ENCODE assay signal across 17 cellular contexts in the genomic region with DNA sequence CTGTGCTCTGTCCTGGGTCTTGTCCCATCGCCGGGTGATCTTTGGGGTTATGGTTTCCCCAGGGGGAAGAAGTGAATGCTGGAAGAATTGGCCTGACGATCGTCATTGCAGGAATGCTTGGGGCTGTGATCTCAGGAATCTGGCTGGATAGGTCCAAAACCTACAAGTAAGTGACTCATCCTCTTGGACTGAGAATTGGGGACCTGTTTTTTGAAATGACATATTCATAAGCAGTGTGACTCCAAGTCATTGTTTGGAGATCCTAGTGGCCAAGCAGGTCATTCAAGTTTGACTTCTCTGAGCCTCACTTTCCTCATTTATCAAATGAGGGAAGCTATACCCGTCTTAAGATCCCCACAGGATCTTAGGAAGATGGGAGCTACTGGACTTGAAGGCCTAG. TPM values are rescaled to one million over a fixed set of nuclear protein-coding genes. Genes with fewer than 3 reads are reported as not detected.
DNase-seq lines count a peak whose midpoint lies in the region; ATAC-seq and TF ChIP-seq lines count a peak whose summit lies in the region.
"Had no signal": no experiment of that assay in that cellular context is flagged by ENCODE, and none has a peak within 500 bp of the region (broad histone marks: within the 10 kb centered on the region; RNA-seq: fewer than 3 reads in every experiment).

No MANE protein-coding gene starts in this region.

- no peak overlapping the region for H3K4me3 ChIP-seq in LNCaP clone FGC (ENCODE audit: low read depth, low read length)
- H3K4me3 ChIP-seq in epithelial cell of esophagus (ENCODE audit: low read length), result no peak overlapping the region
- no peak overlapping the region for H3K4me3 ChIP-seq in trophoblast cell (ENCODE audit: low read depth, low read length)
- H3K4me3 ChIP-seq: GM12878 had no signal

- no peaks in the 10 kb centered on the region for H3K79me2 ChIP-seq in trophoblast cell (ENCODE audit: control insufficient read depth, insufficient read depth, low read length, poor library complexity)

- no CpG with 5 or more reads among the region's 5 CpGs for WGBS in trophoblast cell (ENCODE audit: extremely low coverage, insufficient coverage, insufficient read length)

- H2AK5ac ChIP-seq in trophoblast cell (ENCODE audit: low read length), result no peak overlapping the region

- no peak overlapping the region for H2BK12ac ChIP-seq in trophoblast cell (ENCODE audit: low read length)

- H3K14ac ChIP-seq in trophoblast cell (ENCODE audit: low read length), result no peak overlapping the region

- H3K27me3 ChIP-seq in trophoblast cell (ENCODE audit: insufficient read depth, low read length), result no peaks in the 10 kb centered on the region

- no peak overlapping the region for H3K23ac ChIP-seq in trophoblast cell (ENCODE audit: low read length)

- peak; percentile 5 for DNase-seq in EH (ENCODE audit: low read depth)
- peak; percentile 79 for DNase-seq in LNCaP clone FGC (ENCODE audit: low read depth)
- peak; percentile 63 for DNase-seq in epithelial cell of esophagus (ENCODE audit: low read depth)
- peak; percentile 89 to 97 for DNase-seq in trophoblast cell
- no peak for DNase-seq in NCI-H2029 (lab: John Stamatoyannopoulos, UW)
- DNase-seq: CD4-positive, alpha-beta T cell; DMS79; GDM1; NCI-H1105; NCI-H1694 treated with DMSO at 0.1 percent for 48 hours; NCI-H446; NK-92 treated with Interleukin-12 subunit alpha and Interleukin-12 subunit beta, amount 100 ng/mL, for 24 hours had no signal

- H2BK120ac ChIP-seq in trophoblast cell (ENCODE audit: insufficient read depth, low read length, poor library complexity), result peak overlapping the region; percentile 18

- H3K79me1 ChIP-seq in trophoblast cell (ENCODE audit: low read length), result peaks cover 16% of the 10 kb centered on the region

- ATAC-seq in HG02852 (IDR thresholded peaks at IDR 0.05; ENCODE audit: unreplicated experiment) (no peak), GM21723 (IDR thresholded peaks at IDR 0.05; ENCODE audit: unreplicated experiment) (no peak), HG02981 (IDR thresholded peaks at IDR 0.05; ENCODE audit: unreplicated experiment) (no peak)
- ATAC-seq: GM12878 had no signal

- no peak overlapping the region for H3K18ac ChIP-seq in trophoblast cell (ENCODE audit: low read length)

- H3K9ac ChIP-seq in trophoblast cell (ENCODE audit: low read length), result no peak overlapping the region

- no peak overlapping the region for H3K4ac ChIP-seq in trophoblast cell (ENCODE audit: low read depth, low read length)

- H4K12ac ChIP-seq in trophoblast cell (ENCODE audit: low read depth, low read length), result no peak overlapping the region

- no peak for TF ChIP-seq CTCF in LNCaP clone FGC (IDR thresholded peaks at IDR 0.05; ENCODE audit: control insufficient read depth, extremely low read depth, insufficient read depth)
- TF ChIP-seq CTCF in epithelial cell of esophagus (IDR thresholded peaks at IDR 0.05; ENCODE audit: insufficient read depth, low read depth, low read length, missing control alignments), result no peak

- peak overlapping the region; percentile 14 for H2BK5ac ChIP-seq in trophoblast cell (ENCODE audit: low read depth, low read length, poor library complexity)

- peaks cover 0 to 2% of the 10 kb centered on the region in 2 experiments for H3K36me3 ChIP-seq in trophoblast cell (ENCODE audit: control insufficient read depth in 1 of 2, insufficient read depth in 2 of 2, low read length in 2 of 2)

- H3K27ac ChIP-seq in trophoblast cell (ENCODE audit: low read depth, low read length), result peak overlapping the region; percentile 67
- H3K27ac ChIP-seq: RWPE1 had no signal

- H3K4me1 ChIP-seq in trophoblast cell (ENCODE audit: control insufficient read depth in 1 of 2, insufficient read depth in 2 of 2, low read length in 2 of 2), result peaks cover 32 to 34% of the 10 kb centered on the region in 2 experiments

- H3K9me3 ChIP-seq in trophoblast cell (ENCODE audit: insufficient read depth, low read depth, low read length), result no peaks in the 10 kb centered on the region

- peak overlapping the region; percentile 42 for H4K91ac ChIP-seq in trophoblast cell (ENCODE audit: low read depth, low read length)

- H4K8ac ChIP-seq in trophoblast cell (ENCODE audit: low read depth, low read length), result no peak overlapping the region

- no peak overlapping the region for H3K4me2 ChIP-seq in trophoblast cell (ENCODE audit: low read length)

- H2AFZ ChIP-seq in trophoblast cell (ENCODE audit: insufficient read depth, low read length, poor library complexity), result no peak overlapping the region

RNA-seq across cellular contexts. Expression of gene ERG28, which starts 25.8 kb away (rescaled TPM):
- 63.2 and 64.2 TPM in 2 replicates for polyA plus RNA-seq in trophoblast cell (2013)

RNA-seq across cellular contexts. Expression of gene TTLL5, which starts 26.2 kb away (rescaled TPM):
- polyA plus RNA-seq in trophoblast cell (2013), result 26.0 and 27.2 TPM in 2 replicates

RNA-seq across cellular contexts. Expression of gene FLVCR2, which starts 56.4 kb away (rescaled TPM):
- 23.1 and 26.4 TPM in 2 replicates for polyA plus RNA-seq in trophoblast cell (2013)
